8 cellular contexts compared by ENCODE assay signal in the genomic region with DNA sequence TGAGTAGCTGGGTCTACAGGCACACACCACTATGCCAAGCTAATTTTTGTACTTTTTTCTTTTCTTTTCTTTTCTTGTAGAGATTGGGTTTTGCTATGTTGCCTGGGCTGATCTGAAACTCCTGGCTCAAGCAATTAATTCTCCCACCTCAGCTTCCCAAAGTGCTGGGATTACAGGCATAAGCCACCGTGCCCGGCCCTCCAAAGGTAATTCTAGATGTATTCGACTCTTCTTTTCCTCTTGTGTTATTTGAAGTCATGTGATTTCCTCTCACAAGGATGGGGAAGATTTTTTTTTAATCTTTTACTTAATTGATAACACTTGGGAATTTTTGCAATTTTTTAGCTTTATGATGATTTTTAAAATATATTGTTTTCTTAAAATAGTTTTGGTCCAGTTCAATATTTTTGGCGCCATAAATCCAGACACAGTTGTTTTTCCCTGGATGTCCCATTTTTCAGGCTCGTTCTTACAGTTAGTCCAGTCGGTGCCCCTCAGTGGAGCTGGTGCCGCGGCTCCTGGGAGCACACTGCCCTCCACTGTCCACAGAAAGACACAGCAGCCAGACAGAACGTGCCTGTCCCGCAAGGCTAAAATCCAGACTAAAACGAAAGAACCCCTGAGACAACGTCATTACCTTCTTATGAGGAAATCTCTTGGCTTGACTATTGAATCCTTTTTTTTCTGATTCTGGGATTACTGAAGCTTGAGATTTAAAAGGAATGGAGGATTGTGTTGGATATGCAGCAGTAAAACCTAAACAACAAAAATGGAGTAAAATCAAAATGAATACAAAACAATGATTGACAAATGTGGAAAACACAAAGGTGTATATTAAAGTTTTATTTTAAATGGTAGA. TPM values are rescaled to one million over a fixed set of nuclear protein-coding genes. Genes with fewer than 3 reads are reported as not detected.
DNase-seq lines count a peak whose midpoint lies in the region; ATAC-seq and TF ChIP-seq lines count a peak whose summit lies in the region.

No MANE protein-coding gene starts in this region.

- H3K9me3 Mint-ChIP-seq in activated T-helper 2 cell treated with anti-CD3 and anti-CD28 coated beads, Interferon-gamma antibody, Interleukin-2, Interleukin-4, amounts not matched to agents 10 μg/mL and 5 μg/mL and 100 μg/mL, durations not matched to agents 14 hours and 24 hours and 36 hours = no peaks in the 10 kb centered on the region
- H3K9me3 Mint-ChIP-seq in natural killer cell treated with Interleukin-12 subunit alpha and Interleukin-12 subunit beta and Interleukin-15 and Interleukin-18, amount 100 ng/mL, for 72 hours = no peaks in the 10 kb centered on the region

- peak overlapping the region; percentile 60 for H3K27ac Mint-ChIP-seq in activated T-helper 2 cell treated with anti-CD3 and anti-CD28 coated beads, Interferon-gamma antibody, Interleukin-2, Interleukin-4, amounts not matched to agents 10 μg/mL and 5 μg/mL and 100 μg/mL, durations not matched to agents 14 hours and 24 hours and 36 hours
- peak overlapping the region; percentile 72 to 77 for H3K27ac Mint-ChIP-seq in natural killer cell treated with Interleukin-12 subunit alpha and Interleukin-12 subunit beta and Interleukin-15 and Interleukin-18, amount 100 ng/mL, for 72 hours

- DNase-seq in NCI-H1436 (lab: John Stamatoyannopoulos, UW) (peak; percentile 65), NCI-H1436 treated with DMSO at 0.1 percent for 48 hours (lab: John Stamatoyannopoulos, UW) (no peak), RPMI8226 (peak; percentile 85), fibroblast of lung (ENCODE audit: low read depth in 2 of 2) (peak; percentile 68 to 90), substantia nigra (lab: John Stamatoyannopoulos, UW) (peak in 44 of 49 donors; percentile 9 to 84 (median 62))
- peak; percentile 48 for DNase-seq in Jurkat, Clone E6-1 (ENCODE audit: low read depth, low spot score)
- DNase-seq in activated T-helper 2 cell treated with anti-CD3 and anti-CD28 coated beads, Interferon-gamma antibody, Interleukin-2, Interleukin-4, amounts not matched to agents 10 μg/mL and 5 μg/mL and 100 μg/mL, durations not matched to agents 14 hours and 24 hours and 36 hours (ENCODE audit: low spot score) = peak; percentile 55
- peak; percentile 72 for DNase-seq in natural killer cell treated with Interleukin-12 subunit alpha and Interleukin-12 subunit beta and Interleukin-15 and Interleukin-18, amount 100 ng/mL, for 72 hours (ENCODE audit: low spot score)

- peaks cover 5% of the 10 kb centered on the region for H3K36me3 Mint-ChIP-seq in activated T-helper 2 cell treated with anti-CD3 and anti-CD28 coated beads, Interferon-gamma antibody, Interleukin-2, Interleukin-4, amounts not matched to agents 10 μg/mL and 5 μg/mL and 100 μg/mL, durations not matched to agents 14 hours and 24 hours and 36 hours (ENCODE audit: low read depth)
- H3K36me3 Mint-ChIP-seq in natural killer cell treated with Interleukin-12 subunit alpha and Interleukin-12 subunit beta and Interleukin-15 and Interleukin-18, amount 100 ng/mL, for 72 hours = no peaks in the 10 kb centered on the region

- no peak overlapping the region for H3K9ac ChIP-seq in fibroblast of lung (ENCODE audit: insufficient read depth, low read length)

- H4K20me1 ChIP-seq in fibroblast of lung (ENCODE audit: control insufficient read depth, extremely low read depth, insufficient read depth, low read length) = no peaks in the 10 kb centered on the region

- H3K4me2 ChIP-seq in fibroblast of lung (ENCODE audit: extremely low read depth, insufficient read depth, low read length) = peak overlapping the region; percentile 83

- H3K27ac ChIP-seq in fibroblast of lung (ENCODE audit: insufficient read depth, low read length) = peak overlapping the region; percentile 62
- H3K27ac ChIP-seq in substantia nigra (ENCODE audit: low read depth, low read length, poor library complexity, severe bottlenecking) = peak overlapping the region; percentile 65

- no peaks in the 10 kb centered on the region for H3K36me3 ChIP-seq in fibroblast of lung (ENCODE audit: control insufficient read depth, insufficient read depth, low read length)

- H3K27me3 ChIP-seq in fibroblast of lung (ENCODE audit: control insufficient read depth, insufficient read depth, low read length) = no peaks in the 10 kb centered on the region

- no peaks in the 10 kb centered on the region for H3K27me3 Mint-ChIP-seq in activated T-helper 2 cell treated with anti-CD3 and anti-CD28 coated beads, Interferon-gamma antibody, Interleukin-2, Interleukin-4, amounts not matched to agents 10 μg/mL and 5 μg/mL and 100 μg/mL, durations not matched to agents 14 hours and 24 hours and 36 hours (ENCODE audit: low read depth)
- H3K27me3 Mint-ChIP-seq in natural killer cell treated with Interleukin-12 subunit alpha and Interleukin-12 subunit beta and Interleukin-15 and Interleukin-18, amount 100 ng/mL, for 72 hours = peaks cover 0 to 30% of the 10 kb centered on the region in 2 donors

- no peak overlapping the region for H3K4me3 ChIP-seq in Jurkat, Clone E6-1 (ENCODE audit: low read length)
- H3K4me3 ChIP-seq in fibroblast of lung (replicated peaks in 1 of 4; ENCODE audit: control extremely low read depth in 1 of 4, insufficient read depth in 1 of 4, low read depth in 3 of 4, low read length in 4 of 4) = no peak overlapping the region

- H3K4me1 ChIP-seq in fibroblast of lung (ENCODE audit: control insufficient read depth, extremely low read depth, insufficient read depth, low read length) = peaks cover 7% of the 10 kb centered on the region

- no peaks in the 10 kb centered on the region for H3K9me3 ChIP-seq in fibroblast of lung (ENCODE audit: control insufficient read depth, insufficient read depth, low read depth, low read length)

- H3K4me1 Mint-ChIP-seq in activated T-helper 2 cell treated with anti-CD3 and anti-CD28 coated beads, Interferon-gamma antibody, Interleukin-2, Interleukin-4, amounts not matched to agents 10 μg/mL and 5 μg/mL and 100 μg/mL, durations not matched to agents 14 hours and 24 hours and 36 hours (ENCODE audit: low read depth) = peaks cover 23% of the 10 kb centered on the region
- peaks cover 11 to 18% of the 10 kb centered on the region in 2 donors for H3K4me1 Mint-ChIP-seq in natural killer cell treated with Interleukin-12 subunit alpha and Interleukin-12 subunit beta and Interleukin-15 and Interleukin-18, amount 100 ng/mL, for 72 hours (ENCODE audit: low read depth in 2 of 2)

- H3K79me2 ChIP-seq in fibroblast of lung (ENCODE audit: control insufficient read depth, insufficient read depth, low read length) = no peaks in the 10 kb centered on the region

- peak overlapping the region; percentile 51 for H3K4me3 Mint-ChIP-seq in activated T-helper 2 cell treated with anti-CD3 and anti-CD28 coated beads, Interferon-gamma antibody, Interleukin-2, Interleukin-4, amounts not matched to agents 10 μg/mL and 5 μg/mL and 100 μg/mL, durations not matched to agents 14 hours and 24 hours and 36 hours (ENCODE audit: low read depth)
- H3K4me3 Mint-ChIP-seq in natural killer cell treated with Interleukin-12 subunit alpha and Interleukin-12 subunit beta and Interleukin-15 and Interleukin-18, amount 100 ng/mL, for 72 hours = peak overlapping the region; percentile 79

- TF ChIP-seq CTCF in fibroblast of lung (conservative IDR thresholded peaks at IDR 0.05 in 1 of 2, IDR thresholded peaks at IDR 0.05 in 1 of 2; ENCODE audit: low read depth in 1 of 2, low read length in 2 of 2) = peak; percentile 97 to 98

- peak; percentile 86 to 90 for ATAC-seq in natural killer cell treated with Interleukin-12 subunit alpha and Interleukin-12 subunit beta and Interleukin-15 and Interleukin-18, amount 100 ng/mL, for 72 hours

- no peak overlapping the region for H2AFZ ChIP-seq in fibroblast of lung (ENCODE audit: low read length)

- intact Hi-C loops in activated T-helper 2 cell treated with anti-CD3 and anti-CD28 coated beads, Interferon-gamma antibody, Interleukin-2, Interleukin-4, amounts not matched to agents 10 μg/mL and 5 μg/mL and 100 μg/mL, durations not matched to agents 14 hours and 24 hours and 36 hours (cut with micrococcal nuclease) = loop anchor here (1.0 to 5.0 kb wide), 3 partner anchors 192 to 319 kb away; no protein-coding TSS in a partner anchor

RNA-seq across cellular contexts. Expression of gene STPG1, which starts 22.4 kb away (rescaled TPM):
- polyA plus RNA-seq in Jurkat, Clone E6-1 (2012; ENCODE audit: insufficient read depth, insufficient read length) = not detected
- total RNA-seq in activated T-helper 2 cell treated with anti-CD3 and anti-CD28 coated beads, Interferon-gamma antibody, Interleukin-2, Interleukin-4, amounts not matched to agents 10 μg/mL and 5 μg/mL and 100 μg/mL, durations not matched to agents 14 hours and 24 hours and 36 hours = 4.9 and 6.0 TPM in 2 replicates
- 3.3 and 7.9 TPM in 2 replicates for total RNA-seq in fibroblast of lung
- 8.5 and 8.9 TPM in 2 replicates for polyA plus RNA-seq in fibroblast of lung
- 7.0 and 8.1 TPM in 2 replicates for polyA plus RNA-seq in fibroblast of lung (2012)
- polyA minus RNA-seq in fibroblast of lung (ENCODE audit: low replicate concordance) = 4.6 and 7.0 TPM in 2 replicates
- total RNA-seq in natural killer cell treated with Interleukin-12 subunit alpha and Interleukin-12 subunit beta and Interleukin-15 and Interleukin-18, amount 100 ng/mL, for 72 hours = 1 to 10 TPM; 2.3 to 5.4 TPM

RNA-seq across cellular contexts. Expression of gene NIPAL3, which starts 24.4 kb away (rescaled TPM):
- polyA plus RNA-seq in Jurkat, Clone E6-1 (2012; ENCODE audit: insufficient read depth, insufficient read length) = 15.5 TPM
- 24.6 and 28.6 TPM in 2 replicates for total RNA-seq in activated T-helper 2 cell treated with anti-CD3 and anti-CD28 coated beads, Interferon-gamma antibody, Interleukin-2, Interleukin-4, amounts not matched to agents 10 μg/mL and 5 μg/mL and 100 μg/mL, durations not matched to agents 14 hours and 24 hours and 36 hours
- total RNA-seq in fibroblast of lung = 25.9 and 85.2 TPM in 2 replicates
- polyA plus RNA-seq in fibroblast of lung = 42.0 and 65.3 TPM in 2 replicates
- polyA plus RNA-seq in fibroblast of lung (2012) = 27.8 and 42.7 TPM in 2 replicates
- 89.4 and 143 TPM in 2 replicates for polyA minus RNA-seq in fibroblast of lung (ENCODE audit: low replicate concordance)
- total RNA-seq in natural killer cell treated with Interleukin-12 subunit alpha and Interleukin-12 subunit beta and Interleukin-15 and Interleukin-18, amount 100 ng/mL, for 72 hours = 10 to 100 TPM; 22.0 to 28.1 TPM
